ENCODE assay signal across 17 cellular contexts in the genomic region with DNA sequence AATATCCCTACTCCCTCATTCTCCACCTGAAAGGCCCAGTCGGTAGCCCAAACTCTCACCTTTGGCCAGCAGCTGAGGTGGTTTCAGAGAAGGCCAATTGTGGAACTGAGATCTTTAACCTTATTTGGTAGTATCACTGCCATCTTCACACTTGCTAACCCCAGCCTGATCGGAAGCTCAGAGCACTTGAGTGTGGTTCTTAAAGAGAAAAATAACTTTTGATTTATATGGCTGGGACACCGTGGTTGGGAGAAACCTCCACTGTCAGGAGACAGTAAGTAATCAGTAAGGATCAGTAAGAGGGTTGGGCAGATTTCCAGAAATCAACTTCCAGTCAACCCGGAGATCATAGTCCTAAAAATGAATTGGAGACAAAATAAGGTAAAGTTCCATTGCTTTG. TPM values are rescaled to one million over a fixed set of nuclear protein-coding genes. Genes with fewer than 3 reads are reported as not detected.
DNase-seq lines count a peak whose midpoint lies in the region; ATAC-seq, FAIRE-seq and TF ChIP-seq lines count a peak whose summit lies in the region.
"Had no signal": no experiment of that assay in that cellular context is flagged by ENCODE, and none has a peak within 500 bp of the region (broad histone marks: within the 10 kb centered on the region; RNA-seq: fewer than 3 reads in every experiment).

No MANE protein-coding gene starts in this region.

- H4K20me1 ChIP-seq in MM.1S (ENCODE audit: insufficient read depth, low read length) (no peaks in the 10 kb centered on the region), GM12878 (ENCODE audit: control insufficient read depth, insufficient read depth) (no peaks in the 10 kb centered on the region)
- H4K20me1 ChIP-seq: BLaER1 treated with 17β-estradiol and CSF1 and Interleukin-3, amounts not matched to agents 10 nM and 100 nM had no signal

- no peak for TF ChIP-seq RAD21 in GM12878 (IDR thresholded peaks at IDR 0.05; ENCODE audit: insufficient read depth, low read depth, low read length)

- H3K9me3 ChIP-seq in MM.1S (replicated peaks; ENCODE audit: insufficient read depth, low read length), result no peaks in the 10 kb centered on the region
- H3K9me3 ChIP-seq in GM12878 (replicated peaks; ENCODE audit: control insufficient read depth, insufficient read depth, low read length), result no peaks in the 10 kb centered on the region
- no peaks in the 10 kb centered on the region for H3K9me3 ChIP-seq in SJCRH30 (replicated peaks)

- H3K79me2 ChIP-seq in MM.1S (ENCODE audit: low read length) (no peaks in the 10 kb centered on the region), GM12878 (ENCODE audit: control insufficient read depth, insufficient read depth, low read length) (no peaks in the 10 kb centered on the region)

- in situ Hi-C loops in GM12878 (cut with MboI), result no loop called here

- SMC1A ChIA-PET in GM12878 (lab: Charles Lee; ENCODE audit: uncharacterized antibody, unreplicated experiment), result interaction anchor here (0.9 to 1.1 kb wide), 2 partner anchors 9 to 13 kb away, joined by 3 to 4 read pairs; no protein-coding TSS in a partner anchor

- TF ChIP-seq CTCF in MM.1S (IDR thresholded peaks at IDR 0.05; ENCODE audit: low read length) (no peak), GM12878 (IDR thresholded peaks at IDR 0.05 in 2 of 3, conservative IDR thresholded peaks at IDR 0.05 in 1 of 3; ENCODE audit: control insufficient read depth in 2 of 3, extremely low read depth in 1 of 3, insufficient read depth in 1 of 3, low read depth in 3 of 3, low read length in 3 of 3) (no peak)

- H3K4me3 ChIP-seq in MM.1S (ENCODE audit: low read length) (no peak overlapping the region), GM12878 (no peak overlapping the region), SJCRH30 (no peak overlapping the region)
- H3K4me3 ChIP-seq: BLaER1 treated with 17β-estradiol and CSF1 and Interleukin-3, amounts not matched to agents 10 nM and 100 nM had no signal

- POLR2A ChIA-PET in GM12878 (lab: Charles Lee), result no interaction called here

- H3F3A ChIP-seq in MM.1S (ENCODE audit: insufficient read depth, low read length), result no peaks in the 10 kb centered on the region

- FAIRE-seq in GM12891 (lab: Jason Lieb, UNC) (no peak), GM12878 (lab: Jason Lieb, UNC) (peak; percentile 35)
- FAIRE-seq: H54, HTR-8/SVneo had no signal

- H3K27ac ChIP-seq in MM.1S (ENCODE audit: low read length), result no peak overlapping the region
- H3K27ac ChIP-seq in GM12878 (ENCODE audit: control insufficient read depth, insufficient read depth), result no peak overlapping the region
- no peak overlapping the region for H3K27ac ChIP-seq in SJCRH30
- H3K27ac ChIP-seq: BLaER1 treated with 17β-estradiol and CSF1 and Interleukin-3, amounts not matched to agents 10 nM and 100 nM had no signal

- CTCF ChIA-PET in GM12878 (lab: Yijun Ruan, JAX), result no interaction called here

- no peaks in the 10 kb centered on the region for H3K9me2 ChIP-seq in MM.1S (replicated peaks; ENCODE audit: insufficient read depth, low read length)

- H3K36me3 ChIP-seq in MM.1S (replicated peaks; ENCODE audit: insufficient read depth, low read length) (no peaks in the 10 kb centered on the region), GM12878 (ENCODE audit: control insufficient read depth in 2 of 2, insufficient read depth in 2 of 2, low read length in 1 of 2) (no peaks in the 10 kb centered on the region), SJCRH30 (no peaks in the 10 kb centered on the region)
- H3K36me3 ChIP-seq: BLaER1 treated with 17β-estradiol and CSF1 and Interleukin-3, amounts not matched to agents 10 nM and 100 nM had no signal

- H3K27me3 ChIP-seq in MM.1S (replicated peaks; ENCODE audit: insufficient read depth, low read length) (no peaks in the 10 kb centered on the region), GM12878 (replicated peaks in 1 of 2; ENCODE audit: control insufficient read depth in 2 of 2, insufficient read depth in 2 of 2, low read length in 1 of 2) (no peaks in the 10 kb centered on the region), SJCRH30 (no peaks in the 10 kb centered on the region)
- H3K27me3 ChIP-seq: BLaER1 treated with 17β-estradiol and CSF1 and Interleukin-3, amounts not matched to agents 10 nM and 100 nM had no signal

- ATAC-seq in GM12878 (peak; percentile 98), GM21723 (IDR thresholded peaks at IDR 0.05; ENCODE audit: unreplicated experiment) (no peak)
- ATAC-seq: CD8-positive, alpha-beta T cell had no signal

- DNase-seq in GM12891 (ENCODE audit: insufficient read length, low spot score) (no peak), MM.1S (no peak), GM12878 (ENCODE audit: low read depth, low spot score) (no peak), OCI-M2 (lab: John Stamatoyannopoulos, UW; ENCODE audit: unreplicated experiment) (no peak), SJCRH30 (no peak)
- DNase-seq: Calu3; CD8-positive, alpha-beta T cell; DMS79 treated with DMSO at 0.1 percent for 48 hours; GF-D8; HCEC 1CT; HFFc6; IMR-90; KBM-7 had no signal

- H3K4me2 ChIP-seq in MM.1S (ENCODE audit: low read depth, low read length) (no peak overlapping the region), GM12878 (ENCODE audit: control insufficient read depth, insufficient read depth) (no peak overlapping the region)
- H3K4me2 ChIP-seq: BLaER1 treated with 17β-estradiol and CSF1 and Interleukin-3, amounts not matched to agents 10 nM and 100 nM had no signal

- intact Hi-C loops in GM12878 (cut with micrococcal nuclease; ENCODE audit: unreplicated experiment), result no loop called here

- 35% methylated on average over 4 of the region's 4 CpGs for WGBS in GM12878 (ENCODE audit: insufficient coverage, insufficient replicate concordance, low lambda C conversion rate, missing lambda C conversion rate)

- H3K9ac ChIP-seq in MM.1S (ENCODE audit: low read length), result no peak overlapping the region
- H3K9ac ChIP-seq in GM12878 (ENCODE audit: control insufficient read depth, insufficient read depth, low read length), result no peak overlapping the region
- H3K9ac ChIP-seq: BLaER1 treated with 17β-estradiol and CSF1 and Interleukin-3, amounts not matched to agents 10 nM and 100 nM had no signal

- TF ChIP-seq POLR2A in GM12891 (IDR thresholded peaks at IDR 0.05; ENCODE audit: low read depth, low read length), result no peak
- TF ChIP-seq POLR2A in GM12878 (IDR thresholded peaks at IDR 0.05; ENCODE audit: low read depth, low read length), result no peak

- no peak for TF ChIP-seq EP300 in GM12878 (IDR thresholded peaks at IDR 0.05; ENCODE audit: borderline replicate concordance in 1 of 2, control insufficient read depth in 1 of 2, low read depth in 2 of 2, low read length in 2 of 2)

- H3K4me1 ChIP-seq in MM.1S (ENCODE audit: low read length) (no peaks in the 10 kb centered on the region), GM12878 (ENCODE audit: control insufficient read depth, insufficient read depth, low read length) (no peaks in the 10 kb centered on the region), SJCRH30 (no peaks in the 10 kb centered on the region)
- H3K4me1 ChIP-seq: BLaER1 treated with 17β-estradiol and CSF1 and Interleukin-3, amounts not matched to agents 10 nM and 100 nM had no signal

- RAD21 ChIA-PET in GM12878 (lab: Charles Lee; ENCODE audit: unreplicated experiment), result no interaction called here

- H2AFZ ChIP-seq in MM.1S (ENCODE audit: low read length) (0 out of 2 replicates have a peak overlapping the region, but pooled peaks have one; percentile 37), GM12878 (ENCODE audit: control insufficient read depth, low read depth, low read length) (0 out of 2 replicates have a peak overlapping the region, but pooled peaks have one; percentile 10)

- no TSS peak for BruUV-seq in GM12878 (replicated peaks; lab: Mats Ljungman, UMichigan)

TF ChIP-seq in GM12891, 5 proteins besides CTCF, POLR2A, EP300 and RAD21:
- TF ChIP-seq POU2F2 (IDR thresholded peaks at IDR 0.05; ENCODE audit: low read depth, low read length), result no peak
- TF ChIP-seq PAX5 (IDR thresholded peaks at IDR 0.05; ENCODE audit: insufficient read depth, low read length, severe bottlenecking), result no peak
- no peak for TF ChIP-seq TAF1 (IDR thresholded peaks at IDR 0.05; ENCODE audit: low read depth, low read length)
- peak; percentile 25; the same call in 1 of the 2 replicates for TF ChIP-seq SPI1 (IDR thresholded peaks at IDR 0.05; ENCODE audit: low read depth, low read length)
- no peak for TF ChIP-seq POLR2AphosphoS5 (IDR thresholded peaks at IDR 0.05; ENCODE audit: low read depth, low read length)

TF ChIP-seq in GM12878, 131 proteins besides CTCF, POLR2A, EP300 and RAD21:
- TF ChIP-seq ETV6 (conservative IDR thresholded peaks at IDR 0.05 in 1 of 2, IDR thresholded peaks at IDR 0.05 in 1 of 2; ENCODE audit: borderline replicate concordance in 1 of 2, low read depth in 1 of 2) (no peak), SRF (IDR thresholded peaks at IDR 0.05; ENCODE audit: low read depth in 2 of 2, low read length in 2 of 2) (peak in 1 of 2 experiments; percentile 70; a peak in 2 of 4 replicates), FOXK2 (IDR thresholded peaks at IDR 0.05) (no peak), BCL11A (IDR thresholded peaks at IDR 0.05; ENCODE audit: low read depth, low read length) (no peak), SPI1 (IDR thresholded peaks at IDR 0.05; ENCODE audit: borderline replicate concordance, insufficient read depth, low read depth, low read length) (peak; percentile 44; the same call in 1 of the 2 replicates)
TF ChIP-seq in GM12878: peak in this region for 2.

RNA-seq across cellular contexts. Expression of gene PRSS16, which starts 22.8 kb away (rescaled TPM):
- 0.81 TPM for polyA plus RNA-seq in GM12891 (2012; ENCODE audit: low read depth, missing spikeins)
- total RNA-seq in GM12878 (2013; cell fraction: nucleolus; rRNA removed), result 0.20 and 0.27 TPM in 2 replicates
- 3.4 TPM in 2 replicates for total RNA-seq in GM12878 (2014; rRNA removed)
- 2.1 TPM in 2 replicates for total RNA-seq in GM12878 (2014; rRNA removed; fragmentation: Illumina TruSeq; extraction: Trizol)
- 5.9 and 7.1 TPM in 2 replicates for total RNA-seq in GM12878 (2021)
- polyA plus RNA-seq in GM12878 (2011; ENCODE audit: low read depth), result 4.1 TPM
- 2.3 and 2.4 TPM in 2 replicates for polyA plus RNA-seq in GM12878 (2011; rRNA removed)
- 2.9 and 4.1 TPM in 2 replicates for polyA plus RNA-seq in GM12878 (2011; cell fraction: cytosol; rRNA removed)
- polyA plus RNA-seq in GM12878 (2011; cell fraction: nucleus; rRNA removed), result 2.6 and 3.5 TPM in 2 replicates
- polyA plus RNA-seq in GM12878 (2012), result 6.6 and 6.7 TPM in 2 replicates
- 6.8 and 7.7 TPM in 2 replicates for polyA plus RNA-seq in GM12878 (2014; fragmentation: Illumina TruSeq; extraction: Trizol)
- polyA plus RNA-seq in GM12878 (2014; fragmentation: Nextera tagmentation; extraction: Ambion mirVana), result 1 to 10 TPM; 5.9 to 8.2 TPM
- 9.6 and 12.8 TPM in 2 replicates for polyA plus RNA-seq in GM12878 (2014; rRNA removed)
- polyA plus RNA-seq in GM12878 (2016; fragmentation: Nextera tagmentation; extraction: Ambion mirVana), result 1 to 10 TPM; 6.1 to 8.3 TPM
- polyA minus RNA-seq in GM12878 (2011; rRNA and poly(A)+ RNA removed), result 2.7 and 3.2 TPM in 2 replicates
- polyA minus RNA-seq in GM12878 (2011; cell fraction: cytosol; rRNA and poly(A)+ RNA removed), result 0.53 TPM in 1 of 2 replicates, not detected in the other
- 1.6 and 1.7 TPM in 2 replicates for polyA minus RNA-seq in GM12878 (2011; cell fraction: nucleus; rRNA and poly(A)+ RNA removed)
- not detected in 2 replicates for total RNA-seq in SJCRH30 (2014; rRNA removed; shearing (Covaris generic))
- total RNA-seq: HFFc6, IMR-90 had no signal
